36 cellular contexts compared by ENCODE assay signal in the genomic region with DNA sequence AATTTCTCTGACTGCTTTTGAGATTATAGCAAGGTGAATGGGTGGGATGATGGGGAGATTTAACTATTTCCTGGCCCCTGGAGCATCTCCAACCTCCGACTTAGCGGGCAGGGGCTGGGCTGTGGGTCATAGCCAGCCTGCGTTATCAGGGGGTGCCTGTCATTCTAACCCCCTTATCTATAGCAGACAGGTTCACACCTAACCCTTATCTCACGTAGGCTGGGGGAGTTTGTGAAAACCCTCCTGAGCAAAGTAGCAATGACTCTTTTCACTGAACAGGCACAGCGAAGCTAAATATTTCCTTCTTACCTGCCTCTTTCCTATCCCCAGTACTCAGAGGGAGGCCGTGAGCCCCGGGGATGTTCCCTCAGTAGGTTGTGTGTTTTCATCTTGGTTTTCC.
DNase-seq lines count a peak whose midpoint lies in the region; ATAC-seq, FAIRE-seq and TF ChIP-seq lines count a peak whose summit lies in the region.
"Had no signal": no experiment of that assay in that cellular context is flagged by ENCODE, and none has a peak within 500 bp of the region (broad histone marks: within the 10 kb centered on the region; RNA-seq: fewer than 3 reads in every experiment).

No MANE protein-coding gene starts in this region.

- H2BK5ac ChIP-seq in mesendoderm (ENCODE audit: low read length) = no peak overlapping the region

- H3K23ac ChIP-seq in mesendoderm (ENCODE audit: low read length) = no peak overlapping the region

- POLR2A ChIA-PET in K562 (lab: Yijun Ruan, JAX) = interaction anchor here (0.6 kb wide), 1 partner anchor 25 kb away, joined by 3 read pairs; no protein-coding TSS in a partner anchor

- H3K27ac Mint-ChIP-seq in endodermal cell = peak overlapping the region; percentile 57
- H3K27ac Mint-ChIP-seq: B cell; CD14-positive monocyte; CD4-positive, alpha-beta memory T cell; CD4-positive, alpha-beta T cell; CD4-positive, CD25-positive, alpha-beta regulatory T cell; CD8-positive, alpha-beta T cell had no signal

- H2BK120ac ChIP-seq in mesendoderm (ENCODE audit: low read depth, low read length) = no peak overlapping the region

- H3K4me1 Mint-ChIP-seq in endodermal cell = peaks cover 10% of the 10 kb centered on the region
- H3K4me1 Mint-ChIP-seq: B cell; CD14-positive monocyte; CD4-positive, CD25-positive, alpha-beta regulatory T cell; CD8-positive, alpha-beta memory T cell had no signal

- H4K8ac ChIP-seq in mesendoderm (ENCODE audit: low read depth, low read length) = no peak overlapping the region

- H2AK5ac ChIP-seq in mesendoderm (ENCODE audit: low read length) = no peak overlapping the region

- no peak overlapping the region for H3K4me3 Mint-ChIP-seq in endodermal cell
- H3K4me3 Mint-ChIP-seq: B cell; CD14-positive monocyte; CD4-positive, alpha-beta memory T cell; CD4-positive, alpha-beta T cell; CD4-positive, CD25-positive, alpha-beta regulatory T cell; CD8-positive, alpha-beta memory T cell; CD8-positive, alpha-beta T cell had no signal

- no peak overlapping the region for H3K4ac ChIP-seq in mesendoderm (ENCODE audit: low read depth, low read length)

- H3K9me3 ChIP-seq in K562 (replicated peaks; ENCODE audit: control insufficient read depth, insufficient read depth, low read depth, low read length) (no peaks in the 10 kb centered on the region), endodermal cell (ENCODE audit: control insufficient read depth, low read length) (peaks cover 10% of the 10 kb centered on the region), esophagus muscularis mucosa (no peaks in the 10 kb centered on the region), upper lobe of left lung (no peaks in the 10 kb centered on the region)
- H3K9me3 ChIP-seq: A549; BE2C; BLaER1; BLaER1 treated with 17β-estradiol and CSF1 and Interleukin-3, amounts not matched to agents 10 nM and 100 nM had no signal

- H3K18ac ChIP-seq in mesendoderm (ENCODE audit: low read length) = no peak overlapping the region

- H3K56ac ChIP-seq in mesendoderm (ENCODE audit: low read length) = no peak overlapping the region

- BruUV-seq in K562 (replicated peaks; lab: Mats Ljungman, UMichigan) = no TSS peak

- H3K9ac ChIP-seq in K562 (ENCODE audit: insufficient read depth in 1 of 2, low read depth in 2 of 2, low read length in 2 of 2) = no peak overlapping the region
- no peak overlapping the region for H3K9ac ChIP-seq in endodermal cell (ENCODE audit: extremely low read depth, low read length, poor library complexity, severe bottlenecking)
- no peak overlapping the region for H3K9ac ChIP-seq in mesendoderm (ENCODE audit: low read length)
- H3K9ac ChIP-seq: BLaER1; BLaER1 treated with 17β-estradiol and CSF1 and Interleukin-3, amounts not matched to agents 10 nM and 100 nM had no signal

- no peak overlapping the region for H2BK15ac ChIP-seq in mesendoderm (replicated peaks; ENCODE audit: low read depth)

- H3K79me1 ChIP-seq in mesendoderm (ENCODE audit: low read length) = no peaks in the 10 kb centered on the region

- H3K4me1 ChIP-seq in K562 (replicated peaks in 1 of 2; ENCODE audit: control insufficient read depth in 2 of 2, insufficient read depth in 2 of 2, low read length in 2 of 2) (no peaks in the 10 kb centered on the region), endodermal cell (ENCODE audit: control insufficient read depth, insufficient read depth, low read length) (peaks cover 13% of the 10 kb centered on the region), esophagus muscularis mucosa (no peaks in the 10 kb centered on the region), mesendoderm (ENCODE audit: control insufficient read depth, low read depth, low read length) (peaks cover 6% of the 10 kb centered on the region), upper lobe of left lung (no peaks in the 10 kb centered on the region)
- H3K4me1 ChIP-seq: A549, BE2C had no signal

- FAIRE-seq in K562 (lab: Jason Lieb, UNC) = no peak
- FAIRE-seq: A204.1, A549, D721Med had no signal

- no peak for ATAC-seq in K562
- ATAC-seq in GM18907 (IDR thresholded peaks at IDR 0.05; ENCODE audit: unreplicated experiment) = no peak
- ATAC-seq in upper lobe of left lung (ENCODE audit: low FRiP score in 2 of 2) = no peak
- ATAC-seq in HG03439 (IDR thresholded peaks at IDR 0.05; ENCODE audit: unreplicated experiment) = no peak
- ATAC-seq in HG02840 (IDR thresholded peaks at IDR 0.05; ENCODE audit: low FRiP score, unreplicated experiment) = no peak
- ATAC-seq: A549; CD8-positive, alpha-beta T cell had no signal

- no peak overlapping the region for H3K4me2 ChIP-seq in K562 (ENCODE audit: insufficient read depth, low read length)
- H3K4me2 ChIP-seq in mesendoderm (ENCODE audit: low read length) = no peak overlapping the region
- H3K4me2 ChIP-seq: A549; BLaER1; BLaER1 treated with 17β-estradiol and CSF1 and Interleukin-3, amounts not matched to agents 10 nM and 100 nM had no signal

- H3K4me3 ChIP-seq in K562 (no peak overlapping the region), endodermal cell (ENCODE audit: low read length) (peak overlapping the region; percentile 58), esophagus muscularis mucosa (no peak overlapping the region), mesendoderm (ENCODE audit: low read length) (no peak overlapping the region), upper lobe of left lung (no peak overlapping the region)
- H3K4me3 ChIP-seq: A549; BLaER1; BLaER1 treated with 17β-estradiol and CSF1 and Interleukin-3, amounts not matched to agents 10 nM and 100 nM had no signal

- no peak for TF ChIP-seq EP300 in K562 (IDR thresholded peaks at IDR 0.05; ENCODE audit: low read length)
- no peak for TF ChIP-seq EP300 in esophagus muscularis mucosa (IDR thresholded peaks at IDR 0.05)
- no peak for TF ChIP-seq EP300 in upper lobe of left lung (IDR thresholded peaks at IDR 0.05)

- TF ChIP-seq RAD21 in K562 (CRISPR knock-in tag; conservative IDR thresholded peaks at IDR 0.05 in 1 of 2, IDR thresholded peaks at IDR 0.05 in 1 of 2) = no peak

- H3K9me3 Mint-ChIP-seq in endodermal cell = peaks cover 6% of the 10 kb centered on the region
- H3K9me3 Mint-ChIP-seq: CD4-positive, alpha-beta T cell; CD8-positive, alpha-beta T cell had no signal

- TF ChIP-seq CTCF in K562 (IDR thresholded peaks at IDR 0.05 in 2 of 3, conservative IDR thresholded peaks at IDR 0.05 in 1 of 3; ENCODE audit: insufficient read depth in 2 of 3, low read depth in 1 of 3, low read length in 3 of 3) (no peak), endodermal cell (conservative IDR thresholded peaks at IDR 0.05) (no peak), esophagus muscularis mucosa (IDR thresholded peaks at IDR 0.05) (no peak), upper lobe of left lung (IDR thresholded peaks at IDR 0.05) (no peak)

- in situ Hi-C loops in K562 (cut with MboI) = no loop called here

- no peaks in the 10 kb centered on the region for H3K9me1 ChIP-seq in K562 (ENCODE audit: control insufficient read depth, insufficient read depth, low read length)

- no peak overlapping the region for H2AFZ ChIP-seq in K562 (ENCODE audit: low read depth, low read length)

- H3K27ac ChIP-seq in K562 (ENCODE audit: extremely low read depth, low read depth, low read length) (no peak overlapping the region), endodermal cell (ENCODE audit: low read depth, low read length) (no peak overlapping the region), esophagus muscularis mucosa (replicated peaks in 1 of 4) (no peak overlapping the region), mesendoderm (ENCODE audit: low read depth, low read length) (no peak overlapping the region), upper lobe of left lung (no peak overlapping the region)
- H3K27ac ChIP-seq: 22Rv1; A549; BLaER1; BLaER1 treated with 17β-estradiol and CSF1 and Interleukin-3, amounts not matched to agents 10 nM and 100 nM; C4-2B had no signal

- no peaks in the 10 kb centered on the region for H3K36me3 Mint-ChIP-seq in endodermal cell (ENCODE audit: low read depth)
- H3K36me3 Mint-ChIP-seq: CD14-positive monocyte; CD4-positive, alpha-beta memory T cell; CD8-positive, alpha-beta memory T cell; CD8-positive, alpha-beta T cell had no signal

- H4K5ac ChIP-seq in mesendoderm (ENCODE audit: low read length) = no peak overlapping the region

- TF ChIP-seq POLR2A in K562 (conservative IDR thresholded peaks at IDR 0.05) (no peak), esophagus muscularis mucosa (IDR thresholded peaks at IDR 0.05; ENCODE audit: low read depth) (no peak), upper lobe of left lung (IDR thresholded peaks at IDR 0.05) (no peak)

- H3K79me2 ChIP-seq in K562 (ENCODE audit: control insufficient read depth, insufficient read depth, low read length) (no peaks in the 10 kb centered on the region), mesendoderm (ENCODE audit: control insufficient read depth, insufficient read depth, low read length) (no peaks in the 10 kb centered on the region)

- CTCF ChIA-PET in K562 (lab: Yijun Ruan, JAX; ENCODE audit: low intra/inter-chr PET ratio) = no interaction called here

- WGBS in K562 (ENCODE audit: insufficient coverage, low coverage, missing lambda C conversion rate) = 1% methylated on average over 7 of the region's 7 CpGs
- WGBS in endodermal cell (ENCODE audit: insufficient coverage in 1 of 2, insufficient read length in 1 of 2), 2 experiments = 67 to 100% methylated on average over 3 to 7 of the region's 7 CpGs
- 93% methylated on average over 7 of the region's 7 CpGs for WGBS in esophagus muscularis mucosa
- no CpG with 5 or more reads among the region's 7 CpGs for WGBS in mesendoderm (ENCODE audit: extremely low coverage, insufficient coverage, low lambda C conversion rate)
- 62 to 76% methylated on average over 7 of the region's 7 CpGs for WGBS in upper lobe of left lung, 2 donors

- H3K36me3 ChIP-seq in K562 (ENCODE audit: control insufficient read depth, insufficient read depth, low read length) (no peaks in the 10 kb centered on the region), endodermal cell (ENCODE audit: control insufficient read depth, insufficient read depth, low read length) (no peaks in the 10 kb centered on the region), esophagus muscularis mucosa (no peaks in the 10 kb centered on the region), mesendoderm (ENCODE audit: control insufficient read depth, insufficient read depth, low read length) (no peaks in the 10 kb centered on the region), upper lobe of left lung (no peaks in the 10 kb centered on the region)
- H3K36me3 ChIP-seq: BE2C; BLaER1; BLaER1 treated with 17β-estradiol and CSF1 and Interleukin-3, amounts not matched to agents 10 nM and 100 nM had no signal

- no peaks in the 10 kb centered on the region for H4K20me1 ChIP-seq in K562 (replicated peaks; ENCODE audit: control insufficient read depth, insufficient read depth, low read length)
- H4K20me1 ChIP-seq: BLaER1; BLaER1 treated with 17β-estradiol and CSF1 and Interleukin-3, amounts not matched to agents 10 nM and 100 nM had no signal

- H3K27me3 ChIP-seq in K562 (ENCODE audit: control insufficient read depth in 2 of 2, insufficient read depth in 2 of 2, low read length in 2 of 2) = no peaks in the 10 kb centered on the region
- H3K27me3 ChIP-seq in endodermal cell (ENCODE audit: control insufficient read depth, insufficient read depth, low read length, poor library complexity, severe bottlenecking) = peaks cover 12% of the 10 kb centered on the region
- peaks cover 0 to 15% (median 0%) of the 10 kb centered on the region in 4 donors for H3K27me3 ChIP-seq in esophagus muscularis mucosa
- no peaks in the 10 kb centered on the region for H3K27me3 ChIP-seq in mesendoderm (ENCODE audit: insufficient read depth, low read length, poor library complexity)
- H3K27me3 ChIP-seq in upper lobe of left lung = no peaks in the 10 kb centered on the region
- H3K27me3 ChIP-seq: BLaER1; BLaER1 treated with 17β-estradiol and CSF1 and Interleukin-3, amounts not matched to agents 10 nM and 100 nM had no signal

- intact Hi-C loops in K562 (cut with micrococcal nuclease) (no loop called here), esophagus muscularis mucosa (cut with DNase I) (no loop called here)

- H3K27me3 Mint-ChIP-seq in endodermal cell (ENCODE audit: insufficient read depth) = peaks cover 29% of the 10 kb centered on the region

- DNase-seq in K562 (ENCODE audit: extremely low read depth in 1 of 4, low spot score in 3 of 4) (no peak), endodermal cell (no peak), esophagus muscularis mucosa (ENCODE audit: extremely low spot score) (peak; percentile 72), mesendoderm (peak; percentile 70), upper lobe of left lung (no peak)
- DNase-seq: 8988T; ACHN; AML-193; BE2C; C1 segment of cervical spinal cord; Caco-2; Calu3; CD4-positive, alpha-beta memory T cell; CD4-positive, alpha-beta T cell; CD4-positive, CD25-positive, alpha-beta regulatory T cell; CD8-positive, alpha-beta memory T cell; CD8-positive, alpha-beta T cell; COR-L47; DMS 273 treated with DMSO at 0.1 percent for 48 hours; DMS153; DMS79; DMS79 treated with DMSO at 0.1 percent for 48 hours; DND-41; EL had no signal

Comparison
In these comparisons a context has a peak if more than half of its experiments do, and no peak if none do; other contexts are left out.
1. DNase-seq: peak in esophagus muscularis mucosa (single experiment) and mesendoderm (single experiment); none in K562 (0 of 4), endodermal cell (single experiment) and upper lobe of left lung (0 of 2).